Comparison of ENCODE assay signal across 7 cellular contexts in genomic region chr19:34926685-34927375, GRCh38. TPM values are rescaled to one million over a fixed set of nuclear protein-coding genes. Genes with fewer than 3 reads are reported as not detected.
DNase-seq lines count a peak whose midpoint lies in the region; ATAC-seq and FAIRE-seq lines count a peak whose summit lies in the region.

ZNF30 (plus strand) TSS chr19:34926903; CDS start chr19:34929948, 3,045 bp downstream.

- intact Hi-C loops in dendritic cell treated with granulocyte-macrophage colony-stimulating factor and Interleukin-4, amounts not matched to agents 40 ng/mL and 50 ng/mL, for 4 days (cut with micrococcal nuclease), result no loop called here

- peak within 1 kb of the TSS; percentile 81 for H3K27ac Mint-ChIP-seq in activated CD4-positive, alpha-beta T cell treated with anti-CD3 and anti-CD28 coated beads, Interleukin-2, amount 10 ng/mL, durations not matched to agents 7 days and 5 days
- peak within 1 kb of the TSS; percentile 79 for H3K27ac Mint-ChIP-seq in dendritic cell treated with granulocyte-macrophage colony-stimulating factor and Interleukin-4, amounts not matched to agents 40 ng/mL and 50 ng/mL, for 4 days

- CTCF ChIA-PET in activated CD4-positive, alpha-beta T cell treated with anti-CD3 and anti-CD28 coated beads, Interleukin-2, amount 10 ng/mL, durations not matched to agents 7 days and 5 days (lab: Charles Lee), result interaction anchor here (0.6 to 1.2 kb wide), 2 partner anchors 34 to 1816 kb away, joined by 3 read pairs; no protein-coding TSS in a partner anchor

- H3K36me3 Mint-ChIP-seq in activated CD4-positive, alpha-beta T cell treated with anti-CD3 and anti-CD28 coated beads, Interleukin-2, amount 10 ng/mL, durations not matched to agents 7 days and 5 days (ENCODE audit: low read depth), result peaks cover 23% of the 10 kb centered on the region
- no peaks in the 10 kb centered on the region for H3K36me3 Mint-ChIP-seq in dendritic cell treated with granulocyte-macrophage colony-stimulating factor and Interleukin-4, amounts not matched to agents 40 ng/mL and 50 ng/mL, for 4 days (ENCODE audit: low read depth)

- peak; percentile 92 for ATAC-seq in HG02970 (IDR thresholded peaks at IDR 0.05; ENCODE audit: low FRiP score, unreplicated experiment)
- peak; percentile 99 for ATAC-seq in left lobe of liver

- POLR2A ChIA-PET in activated CD4-positive, alpha-beta T cell treated with anti-CD3 and anti-CD28 coated beads, Interleukin-2, amount 10 ng/mL, durations not matched to agents 7 days and 5 days (lab: Charles Lee), result no interaction called here

- H3K9me3 Mint-ChIP-seq in activated CD4-positive, alpha-beta T cell treated with anti-CD3 and anti-CD28 coated beads, Interleukin-2, amount 10 ng/mL, durations not matched to agents 7 days and 5 days, result peaks cover 5% of the 10 kb centered on the region
- peaks cover 8% of the 10 kb centered on the region for H3K9me3 Mint-ChIP-seq in dendritic cell treated with granulocyte-macrophage colony-stimulating factor and Interleukin-4, amounts not matched to agents 40 ng/mL and 50 ng/mL, for 4 days

- H3K27me3 Mint-ChIP-seq in activated CD4-positive, alpha-beta T cell treated with anti-CD3 and anti-CD28 coated beads, Interleukin-2, amount 10 ng/mL, durations not matched to agents 7 days and 5 days, result peaks cover 11% of the 10 kb centered on the region
- peaks cover 18% of the 10 kb centered on the region for H3K27me3 Mint-ChIP-seq in dendritic cell treated with granulocyte-macrophage colony-stimulating factor and Interleukin-4, amounts not matched to agents 40 ng/mL and 50 ng/mL, for 4 days

- peak; percentile 84 for DNase-seq in GM18507 (ENCODE audit: extremely low spot score, insufficient read length, low read depth)
- peak; percentile 100 for DNase-seq in NCI-H2227 (lab: John Stamatoyannopoulos, UW; ENCODE audit: unreplicated experiment)
- DNase-seq in activated CD4-positive, alpha-beta T cell treated with anti-CD3 and anti-CD28 coated beads, Interleukin-2, amount 10 ng/mL, durations not matched to agents 7 days and 5 days, result peak; percentile 75
- peak; percentile 95 for DNase-seq in left lobe of liver (ENCODE audit: low spot score)
- peak; percentile 83 to 90 for DNase-seq in stimulated activated CD4-positive, alpha-beta T cell treated with anti-CD3 and anti-CD28 coated beads, Interleukin-2, amount 100 ng/mL, for 24 hours

- peaks cover 16% of the 10 kb centered on the region for H3K4me1 Mint-ChIP-seq in activated CD4-positive, alpha-beta T cell treated with anti-CD3 and anti-CD28 coated beads, Interleukin-2, amount 10 ng/mL, durations not matched to agents 7 days and 5 days
- H3K4me1 Mint-ChIP-seq in dendritic cell treated with granulocyte-macrophage colony-stimulating factor and Interleukin-4, amounts not matched to agents 40 ng/mL and 50 ng/mL, for 4 days (ENCODE audit: low read depth), result peaks cover 14% of the 10 kb centered on the region

- peak within 1 kb of the TSS; percentile 87 for H3K4me3 Mint-ChIP-seq in activated CD4-positive, alpha-beta T cell treated with anti-CD3 and anti-CD28 coated beads, Interleukin-2, amount 10 ng/mL, durations not matched to agents 7 days and 5 days
- peak within 1 kb of the TSS; percentile 86 for H3K4me3 Mint-ChIP-seq in dendritic cell treated with granulocyte-macrophage colony-stimulating factor and Interleukin-4, amounts not matched to agents 40 ng/mL and 50 ng/mL, for 4 days

- FAIRE-seq in GM18507 (lab: Jason Lieb, UNC), result peak; percentile 71

RNA-seq across cellular contexts. Expression of gene ZNF30, which starts in this region (rescaled TPM):
- 1 to 10 TPM; 4.0 to 4.8 TPM for total RNA-seq in activated CD4-positive, alpha-beta T cell treated with anti-CD3 and anti-CD28 coated beads, Interleukin-2, amount 10 ng/mL, durations not matched to agents 7 days and 5 days
- 2.5 TPM for total RNA-seq in left lobe of liver

Comparison
In these comparisons a context has a peak if more than half of its experiments do, and no peak if none do; other contexts are left out.
1. Peak in every context shown above with its lines: DNase-seq and ATAC-seq.